16 cellular contexts compared by ENCODE assay signal in the genomic region with DNA sequence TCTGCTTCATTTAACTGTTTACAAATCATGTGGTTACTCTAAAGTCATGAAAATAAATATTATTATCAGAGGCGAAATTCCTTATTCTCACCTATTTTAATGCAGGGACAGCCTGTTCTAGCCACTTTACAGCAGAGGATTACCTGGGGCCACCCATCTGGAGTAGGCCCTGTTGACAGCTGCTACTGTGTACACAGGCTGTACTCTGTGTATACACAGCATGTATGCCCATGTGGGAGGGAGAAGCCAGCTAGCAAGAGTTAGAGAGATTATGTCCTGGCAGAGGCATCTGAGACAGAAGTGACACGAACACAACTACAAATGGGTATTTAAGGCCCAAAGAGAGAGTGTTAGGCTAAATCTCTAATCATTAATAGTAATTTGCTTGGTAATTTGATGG.
DNase-seq lines count a peak whose midpoint lies in the region; ATAC-seq and TF ChIP-seq lines count a peak whose summit lies in the region.
"Had no signal": no experiment of that assay in that cellular context is flagged by ENCODE, and none has a peak within 500 bp of the region (broad histone marks: within the 10 kb centered on the region; RNA-seq: fewer than 3 reads in every experiment).

No MANE protein-coding gene starts in this region.

- ATAC-seq in Right ventricle myocardium inferior (peak; percentile 28), right cardiac atrium (no peak), HG03097 (IDR thresholded peaks at IDR 0.05; ENCODE audit: low FRiP score, unreplicated experiment) (no peak)
- ATAC-seq: GM23338 had no signal

- peaks cover 0 to 23% (median 14%) of the 10 kb centered on the region in 4 donors for H3K36me3 ChIP-seq in stomach
- H3K36me3 ChIP-seq: vagina had no signal

- no peak overlapping the region for H3K4me3 ChIP-seq in right cardiac atrium (ENCODE audit: low read length)
- no peak overlapping the region for H3K4me3 ChIP-seq in stomach
- H3K4me3 ChIP-seq: coronary artery, GM23338, vagina had no signal

- no peak for TF ChIP-seq CTCF in stomach (IDR thresholded peaks at IDR 0.05)

- H3K27me3 ChIP-seq in right cardiac atrium (ENCODE audit: control insufficient read depth, insufficient read depth), result no peaks in the 10 kb centered on the region
- H3K27me3 ChIP-seq in stomach, result no peaks in the 10 kb centered on the region
- H3K27me3 ChIP-seq: vagina had no signal

- intact Hi-C loops in Right ventricle myocardium inferior (cut with DNase I), result no loop called here
- intact Hi-C loops in right cardiac atrium (cut with DNase I), result loop anchor here in 1 of 4 donors (10.0 kb wide), 1 partner anchor 59 kb away; the partner anchor contains the start of gene GPRIN3
- intact Hi-C loops in stomach (cut with DNase I; ENCODE audit: low total_unique reads), result no loop called here

- H3K4me1 ChIP-seq in right cardiac atrium (ENCODE audit: control insufficient read depth, insufficient read depth, low read length), result no peaks in the 10 kb centered on the region
- H3K4me1 ChIP-seq in stomach, result peaks cover 3 to 32% (median 19%) of the 10 kb centered on the region in 4 donors

- no peaks in the 10 kb centered on the region for H3K9me3 ChIP-seq in right cardiac atrium (ENCODE audit: control insufficient read depth, low read length)
- H3K9me3 ChIP-seq in stomach, result no peaks in the 10 kb centered on the region
- H3K9me3 ChIP-seq: vagina had no signal

- no peak for TF ChIP-seq POLR2A in stomach (IDR thresholded peaks at IDR 0.05)

- H3K27ac ChIP-seq in right cardiac atrium (ENCODE audit: low read length) (no peak overlapping the region), stomach (peak overlapping the region in 1 of 5 donors; percentile 7)
- H3K27ac ChIP-seq: coronary artery, vagina had no signal

- 79% methylated on average over 2 of the region's 2 CpGs for WGBS in right cardiac atrium
- 20 to 52% (median 38%) methylated on average over 2 of the region's 2 CpGs for WGBS in stomach, 5 donors

- DNase-seq in Right ventricle myocardium inferior (ENCODE audit: missing footprints) (no peak), right cardiac atrium (no peak), NCI-H446 treated with DMSO at 0.1 percent for 48 hours (lab: John Stamatoyannopoulos, UW) (peak; percentile 39), cerebellar cortex (ENCODE audit: low spot score) (peak; percentile 86), stomach (peak; percentile 43), RPMI8226 (no peak), hippocampal formation (lab: John Stamatoyannopoulos, UW) (no peak)
- DNase-seq: activated CD8-positive, alpha-beta memory T cell treated with anti-CD3 and anti-CD28 coated beads, Interleukin-2, amount 50 U/mL, for 4 hours; KBM-7; NCI-H2227 treated with DMSO at 0.1 percent for 48 hours; posterior cingulate gyrus; stimulated activated CD8-positive, alpha-beta memory T cell treated with anti-CD3 and anti-CD28 coated beads, Interleukin-4, amount 100 ng/mL, for 48 hours had no signal

- TF ChIP-seq EP300 in stomach (IDR thresholded peaks at IDR 0.05), result no peak

Comparison
In these comparisons a context has a peak if more than half of its experiments do, and no peak if none do; other contexts are left out.
1. DNase-seq: peak in NCI-H446 treated with DMSO at 0.1 percent for 48 hours (single experiment), cerebellar cortex (single experiment) and stomach (single experiment); none in Right ventricle myocardium inferior (single experiment), right cardiac atrium (0 of 3), RPMI8226 (single experiment) and hippocampal formation (0 of 2).